8 cellular contexts compared by ENCODE assay signal in genomic region chr10:62384057-62384446, GRCh38. TPM values are rescaled to one million over a fixed set of nuclear protein-coding genes. Genes with fewer than 3 reads are reported as not detected.
DNase-seq lines count a peak whose midpoint lies in the region; ATAC-seq, FAIRE-seq and TF ChIP-seq lines count a peak whose summit lies in the region.

No MANE protein-coding gene starts in this region.

- H3K9ac ChIP-seq in adipocyte (ENCODE audit: low read length) = no peak overlapping the region

- H3K27me3 Mint-ChIP-seq in CD14-positive monocyte (ENCODE audit: low read depth in 3 of 3) = peaks cover under 1 to 5% (median 1%) of the 10 kb centered on the region in 3 donors

- no peak for TF ChIP-seq CTCF in GM06990 (IDR thresholded peaks at IDR 0.05; ENCODE audit: insufficient read depth, low read length, poor library complexity, severe bottlenecking)
- TF ChIP-seq CTCF in NB4 (IDR thresholded peaks at IDR 0.05; ENCODE audit: low read depth, low read length) = no peak
- no peak for TF ChIP-seq CTCF in CD14-positive monocyte (IDR thresholded peaks at IDR 0.05)
- no peak for TF ChIP-seq CTCF in D721Med (IDR thresholded peaks at IDR 0.05; ENCODE audit: insufficient read depth, missing control alignments)

- FAIRE-seq in small intestine (lab: Jason Lieb, UNC) (no peak), D721Med (lab: Jason Lieb, UNC) (no peak)

- peaks cover 0 to 4% (median 1%) of the 10 kb centered on the region in 7 donors for H3K9me3 Mint-ChIP-seq in CD14-positive monocyte

- ATAC-seq in GM21786 (IDR thresholded peaks at IDR 0.05; ENCODE audit: unreplicated experiment) = no peak

- H3K27me3 ChIP-seq in GM06990 (replicated peaks; ENCODE audit: control insufficient read depth, insufficient read depth, low read length) (no peaks in the 10 kb centered on the region; the same call in 1 of the 2 replicates), adipocyte (replicated peaks; ENCODE audit: control insufficient read depth, insufficient read depth, low read length) (no peaks in the 10 kb centered on the region), small intestine (ENCODE audit: control insufficient read depth in 2 of 2, insufficient read depth in 2 of 2, low read length in 2 of 2) (no peaks in the 10 kb centered on the region)

- intact Hi-C loops in CD14-positive monocyte (cut with micrococcal nuclease) = no loop called here

- H3K36me3 ChIP-seq in GM06990 (ENCODE audit: control insufficient read depth, insufficient read depth, low read length) (no peaks in the 10 kb centered on the region), adipocyte (ENCODE audit: control insufficient read depth, insufficient read depth, low read length, severe bottlenecking) (no peaks in the 10 kb centered on the region), small intestine (ENCODE audit: control insufficient read depth in 2 of 2, insufficient read depth in 2 of 2, low read length in 2 of 2) (no peaks in the 10 kb centered on the region)

- TF ChIP-seq POLR2A in NB4 (IDR thresholded peaks at IDR 0.05; ENCODE audit: extremely low read depth, insufficient read length) = no peak

- H3K27ac Mint-ChIP-seq in CD14-positive monocyte = no peak overlapping the region

- no peaks in the 10 kb centered on the region for H3K9me3 ChIP-seq in adipocyte (ENCODE audit: control insufficient read depth, low read length)
- no peaks in the 10 kb centered on the region for H3K9me3 ChIP-seq in small intestine (ENCODE audit: control insufficient read depth, low read depth)

- H3K4me3 ChIP-seq in GM06990 (replicated peaks; ENCODE audit: low read depth, low read length) (no peak overlapping the region), NB4 (ENCODE audit: low read depth, low read length) (no peak overlapping the region), adipocyte (ENCODE audit: low read length) (no peak overlapping the region), small intestine (ENCODE audit: low read depth in 1 of 2, low read length in 2 of 2) (no peak overlapping the region)

- no peaks in the 10 kb centered on the region for H3K36me3 Mint-ChIP-seq in CD14-positive monocyte

- H3K4me3 Mint-ChIP-seq in CD14-positive monocyte = no peak overlapping the region

- 60 to 75% (median 74%) methylated on average over 5 of the region's 5 CpGs for WGBS in small intestine, 3 donors

- no peak overlapping the region for H3K27ac ChIP-seq in small intestine (ENCODE audit: low read depth in 1 of 2, low read length in 1 of 2)

- peak; percentile 23 for DNase-seq in GM06990 (ENCODE audit: extremely low read depth, insufficient read length)
- DNase-seq in NB4 (ENCODE audit: low read depth) = peak; percentile 89
- peak; percentile 70 for DNase-seq in adipocyte (ENCODE audit: low read depth)
- peak; percentile 48 for DNase-seq in small intestine
- no peak for DNase-seq in CD14-positive monocyte (ENCODE audit: low spot score)
- no peak for DNase-seq in D721Med (ENCODE audit: insufficient read length, low spot score)
- no peak for DNase-seq in hippocampal formation (lab: John Stamatoyannopoulos, UW)

- H3K4me1 ChIP-seq in adipocyte (ENCODE audit: control insufficient read depth, insufficient read depth, low read length) (peaks cover 32% of the 10 kb centered on the region), small intestine (ENCODE audit: control insufficient read depth in 2 of 2, insufficient read depth in 1 of 2, low read depth in 1 of 2, low read length in 1 of 2) (no peaks in the 10 kb centered on the region)

- peaks cover 5% of the 10 kb centered on the region for H3K4me1 Mint-ChIP-seq in CD14-positive monocyte

RNA-seq across cellular contexts. Expression of gene ZNF365, which starts 9.9 kb away (rescaled TPM):
- under 1 TPM in 1 of 3 donors, not detected in 2; 0.21 TPM for polyA plus RNA-seq in small intestine
- not detected for polyA plus RNA-seq in CD14-positive monocyte

Comparison
In these comparisons a context has a peak if more than half of its experiments do, and no peak if none do; other contexts are left out.
1. DNase-seq: peak in GM06990 (single experiment), NB4 (single experiment), adipocyte (single experiment) and small intestine (single experiment); none in CD14-positive monocyte (single experiment), D721Med (single experiment) and hippocampal formation (0 of 2).